ENCODE assay signal across 1 cellular context in the genomic region with DNA sequence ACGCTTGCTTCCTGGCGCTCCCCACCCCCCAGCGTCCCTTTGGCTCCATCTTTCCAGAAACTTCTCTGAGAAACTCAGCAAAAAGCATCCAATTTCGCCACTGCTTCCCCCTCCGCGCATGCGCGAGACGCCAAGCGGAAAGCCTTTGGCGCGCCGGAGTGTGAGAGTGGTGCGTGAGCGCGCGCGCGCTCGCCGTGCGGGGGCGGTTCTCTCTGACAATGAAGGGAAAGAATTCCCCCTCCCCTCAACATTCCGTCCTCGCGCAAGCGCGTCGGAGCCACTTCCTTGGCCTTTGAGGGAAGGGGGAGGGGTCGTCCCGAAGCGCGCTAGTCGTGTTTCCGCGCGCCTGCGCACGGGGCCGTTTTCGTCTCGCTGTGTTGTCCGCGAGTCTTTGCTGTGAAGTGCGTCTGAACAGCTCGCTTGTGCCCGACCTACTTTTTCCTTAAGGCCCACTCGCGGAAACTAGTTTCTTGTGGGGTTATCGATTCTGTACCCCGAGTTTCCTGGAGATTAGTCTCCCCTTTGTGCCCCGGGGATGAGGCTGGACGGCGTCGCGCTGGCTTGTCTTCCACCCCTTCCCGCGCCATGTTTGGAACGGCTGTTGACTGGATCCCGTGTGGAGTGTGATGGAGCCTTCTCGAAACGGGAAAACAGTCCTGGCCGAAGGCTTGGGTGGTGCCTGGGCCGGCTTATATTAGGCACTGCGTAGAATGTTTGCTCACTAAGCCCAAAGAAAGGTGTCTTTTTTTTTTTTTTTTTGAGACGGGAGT.
TF ChIP-seq lines count a peak whose summit lies in the region.

No MANE protein-coding gene starts in this region.

TF ChIP-seq in HepG2, 621 proteins besides CTCF, POLR2A, EP300 and RAD21 (continued from another document and continues in another):
- no peak; the same call in 1 of the 2 replicates for TF ChIP-seq MZF1 (CRISPR knock-in tag; IDR thresholded peaks at IDR 0.05; ENCODE audit: borderline replicate concordance)
- no peak for TF ChIP-seq HNRNPH1 (optimal IDR thresholded peaks at IDR 0.05; ENCODE audit: low read depth, low read length)
- no peak for TF ChIP-seq MLLT10 (CRISPR knock-in tag; IDR thresholded peaks at IDR 0.05)
- TF ChIP-seq GFI1 (CRISPR knock-in tag; IDR thresholded peaks at IDR 0.05; ENCODE audit: borderline replicate concordance), result peak; percentile 65; the same call in 1 of the 2 replicates
- TF ChIP-seq, protein P1, sequence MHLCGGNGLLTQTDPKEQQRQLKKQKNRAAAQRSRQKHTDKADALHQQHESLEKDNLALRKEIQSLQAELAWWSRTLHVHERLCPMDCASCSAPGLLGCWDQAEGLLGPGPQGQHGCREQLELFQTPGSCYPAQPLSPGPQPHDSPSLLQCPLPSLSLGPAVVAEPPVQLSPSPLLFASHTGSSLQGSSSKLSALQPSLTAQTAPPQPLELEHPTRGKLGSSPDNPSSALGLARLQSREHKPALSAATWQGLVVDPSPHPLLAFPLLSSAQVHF (CRISPR knock-in tag; IDR thresholded peaks at IDR 0.05), result no peak
- peak; percentile 73; the same call in 1 of the 2 replicates for TF ChIP-seq SOX5 (CRISPR knock-in tag; IDR thresholded peaks at IDR 0.05; ENCODE audit: borderline replicate concordance)
- TF ChIP-seq TARDBP (CRISPR knock-in tag; IDR thresholded peaks at IDR 0.05), result peak; percentile 92
- TF ChIP-seq ZXDC (CRISPR knock-in tag; IDR thresholded peaks at IDR 0.05), result no peak
- peak; percentile 80 for TF ChIP-seq RBFOX2 (IDR thresholded peaks at IDR 0.05; ENCODE audit: low read depth, low read length)
- TF ChIP-seq MEIS1 (CRISPR knock-in tag; IDR thresholded peaks at IDR 0.05; ENCODE audit: borderline replicate concordance), result no peak; the same call in 1 of the 2 replicates
- TF ChIP-seq ZNF432 (CRISPR knock-in tag; IDR thresholded peaks at IDR 0.05; ENCODE audit: borderline replicate concordance), result no peak
- no peak for TF ChIP-seq ZNF530 (CRISPR knock-in tag; IDR thresholded peaks at IDR 0.05; ENCODE audit: low read depth)
- no peak for TF ChIP-seq MXD4 (CRISPR knock-in tag; IDR thresholded peaks at IDR 0.05)
- no peak for TF ChIP-seq ZNF34 (CRISPR knock-in tag; IDR thresholded peaks at IDR 0.05; ENCODE audit: borderline replicate concordance)
- no peak for TF ChIP-seq CHD2 (IDR thresholded peaks at IDR 0.05; ENCODE audit: low read depth, low read length)
- TF ChIP-seq, protein P2, sequence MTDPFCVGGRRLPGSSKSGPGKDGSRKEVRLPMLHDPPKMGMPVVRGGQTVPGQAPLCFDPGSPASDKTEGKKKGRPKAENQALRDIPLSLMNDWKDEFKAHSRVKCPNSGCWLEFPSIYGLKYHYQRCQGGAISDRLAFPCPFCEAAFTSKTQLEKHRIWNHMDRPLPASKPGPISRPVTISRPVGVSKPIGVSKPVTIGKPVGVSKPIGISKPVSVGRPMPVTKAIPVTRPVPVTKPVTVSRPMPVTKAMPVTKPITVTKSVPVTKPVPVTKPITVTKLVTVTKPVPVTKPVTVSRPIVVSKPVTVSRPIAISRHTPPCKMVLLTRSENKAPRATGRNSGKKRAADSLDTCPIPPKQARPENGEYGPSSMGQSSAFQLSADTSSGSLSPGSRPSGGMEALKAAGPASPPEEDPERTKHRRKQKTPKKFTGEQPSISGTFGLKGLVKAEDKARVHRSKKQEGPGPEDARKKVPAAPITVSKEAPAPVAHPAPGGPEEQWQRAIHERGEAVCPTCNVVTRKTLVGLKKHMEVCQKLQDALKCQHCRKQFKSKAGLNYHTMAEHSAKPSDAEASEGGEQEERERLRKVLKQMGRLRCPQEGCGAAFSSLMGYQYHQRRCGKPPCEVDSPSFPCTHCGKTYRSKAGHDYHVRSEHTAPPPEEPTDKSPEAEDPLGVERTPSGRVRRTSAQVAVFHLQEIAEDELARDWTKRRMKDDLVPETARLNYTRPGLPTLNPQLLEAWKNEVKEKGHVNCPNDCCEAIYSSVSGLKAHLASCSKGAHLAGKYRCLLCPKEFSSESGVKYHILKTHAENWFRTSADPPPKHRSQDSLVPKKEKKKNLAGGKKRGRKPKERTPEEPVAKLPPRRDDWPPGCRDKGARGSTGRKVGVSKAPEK (CRISPR knock-in tag; IDR thresholded peaks at IDR 0.05; ENCODE audit: borderline replicate concordance), result no peak
- TF ChIP-seq ZNF563 (CRISPR knock-in tag; IDR thresholded peaks at IDR 0.05), result peak; percentile 77; the same call in 1 of the 2 replicates
- TF ChIP-seq THRA (CRISPR knock-in tag; IDR thresholded peaks at IDR 0.05; ENCODE audit: borderline replicate concordance), result 0 out of 2 replicates have a peak, but pooled peaks have one; percentile 56
- TF ChIP-seq, protein P3, sequence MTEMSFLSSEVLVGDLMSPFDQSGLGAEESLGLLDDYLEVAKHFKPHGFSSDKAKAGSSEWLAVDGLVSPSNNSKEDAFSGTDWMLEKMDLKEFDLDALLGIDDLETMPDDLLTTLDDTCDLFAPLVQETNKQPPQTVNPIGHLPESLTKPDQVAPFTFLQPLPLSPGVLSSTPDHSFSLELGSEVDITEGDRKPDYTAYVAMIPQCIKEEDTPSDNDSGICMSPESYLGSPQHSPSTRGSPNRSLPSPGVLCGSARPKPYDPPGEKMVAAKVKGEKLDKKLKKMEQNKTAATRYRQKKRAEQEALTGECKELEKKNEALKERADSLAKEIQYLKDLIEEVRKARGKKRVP (CRISPR knock-in tag; IDR thresholded peaks at IDR 0.05), result no peak
- peak; percentile 74; the same call in 1 of the 2 replicates for TF ChIP-seq ZNF556 (CRISPR knock-in tag; IDR thresholded peaks at IDR 0.05; ENCODE audit: borderline replicate concordance)
- TF ChIP-seq NKX3-1 (CRISPR knock-in tag; IDR thresholded peaks at IDR 0.05), result no peak
- TF ChIP-seq HOMEZ (CRISPR knock-in tag; IDR thresholded peaks at IDR 0.05; ENCODE audit: low read depth), result peak; percentile 47; the same call in 1 of the 2 replicates
- TF ChIP-seq HMGA1 (CRISPR knock-in tag; conservative IDR thresholded peaks at IDR 0.05), result no peak
- TF ChIP-seq MBD4 (IDR thresholded peaks at IDR 0.05; ENCODE audit: borderline replicate concordance, low read length), result no peak
- TF ChIP-seq KMT2B (CRISPR knock-in tag; IDR thresholded peaks at IDR 0.05), result peak; percentile 83
- peak; percentile 53 for TF ChIP-seq MIER3 (CRISPR knock-in tag; IDR thresholded peaks at IDR 0.05; ENCODE audit: borderline replicate concordance)
- peak; percentile 40; the same call in 1 of the 2 replicates for TF ChIP-seq TBX3 (IDR thresholded peaks at IDR 0.05; ENCODE audit: borderline replicate concordance)
- 0 out of 2 replicates have a peak, but pooled peaks have one; percentile 33 for TF ChIP-seq ZIK1 (CRISPR knock-in tag; IDR thresholded peaks at IDR 0.05; ENCODE audit: borderline replicate concordance, low read depth)
- TF ChIP-seq ZNF138 (CRISPR knock-in tag; IDR thresholded peaks at IDR 0.05; ENCODE audit: low read depth), result peak; percentile 76; the same call in 1 of the 2 replicates
- TF ChIP-seq, protein P4, sequence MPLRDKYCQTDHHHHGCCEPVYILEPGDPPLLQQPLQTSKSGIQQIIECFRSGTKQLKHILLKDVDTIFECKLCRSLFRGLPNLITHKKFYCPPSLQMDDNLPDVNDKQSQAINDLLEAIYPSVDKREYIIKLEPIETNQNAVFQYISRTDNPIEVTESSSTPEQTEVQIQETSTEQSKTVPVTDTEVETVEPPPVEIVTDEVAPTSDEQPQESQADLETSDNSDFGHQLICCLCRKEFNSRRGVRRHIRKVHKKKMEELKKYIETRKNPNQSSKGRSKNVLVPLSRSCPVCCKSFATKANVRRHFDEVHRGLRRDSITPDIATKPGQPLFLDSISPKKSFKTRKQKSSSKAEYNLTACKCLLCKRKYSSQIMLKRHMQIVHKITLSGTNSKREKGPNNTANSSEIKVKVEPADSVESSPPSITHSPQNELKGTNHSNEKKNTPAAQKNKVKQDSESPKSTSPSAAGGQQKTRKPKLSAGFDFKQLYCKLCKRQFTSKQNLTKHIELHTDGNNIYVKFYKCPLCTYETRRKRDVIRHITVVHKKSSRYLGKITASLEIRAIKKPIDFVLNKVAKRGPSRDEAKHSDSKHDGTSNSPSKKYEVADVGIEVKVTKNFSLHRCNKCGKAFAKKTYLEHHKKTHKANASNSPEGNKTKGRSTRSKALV (CRISPR knock-in tag; IDR thresholded peaks at IDR 0.05), result no peak
- peak; percentile 13; the same call in 1 of the 2 replicates for TF ChIP-seq BCL3 (CRISPR knock-in tag; IDR thresholded peaks at IDR 0.05)
- no peak for TF ChIP-seq SALL2 (CRISPR knock-in tag; IDR thresholded peaks at IDR 0.05)
- TF ChIP-seq BCL6 (CRISPR knock-in tag; IDR thresholded peaks at IDR 0.05), result peak; percentile 63; the same call in 1 of the 2 replicates
- TF ChIP-seq, protein P5, sequence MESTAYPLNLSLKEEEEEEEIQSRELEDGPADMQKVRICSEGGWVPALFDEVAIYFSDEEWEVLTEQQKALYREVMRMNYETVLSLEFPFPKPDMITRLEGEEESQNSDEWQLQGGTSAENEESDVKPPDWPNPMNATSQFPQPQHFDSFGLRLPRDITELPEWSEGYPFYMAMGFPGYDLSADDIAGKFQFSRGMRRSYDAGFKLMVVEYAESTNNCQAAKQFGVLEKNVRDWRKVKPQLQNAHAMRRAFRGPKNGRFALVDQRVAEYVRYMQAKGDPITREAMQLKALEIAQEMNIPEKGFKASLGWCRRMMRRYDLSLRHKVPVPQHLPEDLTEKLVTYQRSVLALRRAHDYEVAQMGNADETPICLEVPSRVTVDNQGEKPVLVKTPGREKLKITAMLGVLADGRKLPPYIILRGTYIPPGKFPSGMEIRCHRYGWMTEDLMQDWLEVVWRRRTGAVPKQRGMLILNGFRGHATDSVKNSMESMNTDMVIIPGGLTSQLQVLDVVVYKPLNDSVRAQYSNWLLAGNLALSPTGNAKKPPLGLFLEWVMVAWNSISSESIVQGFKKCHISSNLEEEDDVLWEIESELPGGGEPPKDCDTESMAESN (CRISPR knock-in tag; conservative IDR thresholded peaks at IDR 0.05), result peak; percentile 65; the same call in 1 of the 2 replicates
- TF ChIP-seq ZNF17 (CRISPR knock-in tag; IDR thresholded peaks at IDR 0.05), result no peak
- no peak for TF ChIP-seq ZNF598 (CRISPR knock-in tag; IDR thresholded peaks at IDR 0.05; ENCODE audit: borderline replicate concordance)
- TF ChIP-seq, protein P6, sequence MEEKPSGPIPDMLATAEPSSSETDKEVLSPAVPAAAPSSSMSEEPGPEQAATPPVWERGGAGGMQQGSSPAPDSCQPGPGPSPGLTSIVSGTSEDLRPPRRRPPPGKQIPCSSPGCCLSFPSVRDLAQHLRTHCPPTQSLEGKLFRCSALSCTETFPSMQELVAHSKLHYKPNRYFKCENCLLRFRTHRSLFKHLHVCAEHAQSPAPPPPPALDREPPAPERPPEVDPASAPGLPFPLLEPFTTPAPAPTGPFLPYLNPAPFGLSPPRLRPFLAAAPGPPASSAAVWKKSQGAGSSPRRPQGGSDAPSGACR (CRISPR knock-in tag; IDR thresholded peaks at IDR 0.05), result no peak
- no peak for TF ChIP-seq ESRRA (CRISPR knock-in tag; IDR thresholded peaks at IDR 0.05; ENCODE audit: low read depth)
- TF ChIP-seq AGO1 (IDR thresholded peaks at IDR 0.05; ENCODE audit: low read depth, low read length, poor library complexity, severe bottlenecking), result no peak
- no peak; the same call in 1 of the 2 replicates for TF ChIP-seq KDM6A (CRISPR knock-in tag; IDR thresholded peaks at IDR 0.05; ENCODE audit: low read depth)
- no peak for TF ChIP-seq IRF1 (CRISPR knock-in tag; IDR thresholded peaks at IDR 0.05; ENCODE audit: low read depth)
